ENCODE assay signal across 23 cellular contexts in genomic region chr10:71827828-71828227, GRCh38. TPM values are rescaled to one million over a fixed set of nuclear protein-coding genes. Genes with fewer than 3 reads are reported as not detected.
"Had no signal": no experiment of that assay in that cellular context is flagged by ENCODE, and none has a peak within 500 bp of the region (broad histone marks: within the 10 kb centered on the region; RNA-seq: fewer than 3 reads in every experiment).

No MANE protein-coding gene starts in this region.

- H3K9me3 Mint-ChIP-seq: naive thymus-derived CD8-positive, alpha-beta T cell; neural crest cell; stimulated activated memory B cell treated with anti-CD40 and anti-IgM and Interleukin-4, amounts not matched to agents 10 μg/mL and 1 μg/mL and 100 μg/mL, for 72 hours; stimulated activated naive CD8-positive, alpha-beta T cell treated with anti-CD3 and anti-CD28 coated beads, Interleukin-15, Interleukin-2, amounts not matched to agents 100 ng/mL and 50 ng/mL, for 24 hours had no signal

- H3K4me3 ChIP-seq: colonic mucosa, esophagus muscularis mucosa, gastrocnemius medialis, hepatocyte, mucosa of descending colon, ovary, right atrium auricular region, tibial artery, upper lobe of left lung, vagina had no signal

- H3K4me1 Mint-ChIP-seq: neural crest cell had no signal

- H3K9me3 ChIP-seq: colonic mucosa, esophagus muscularis mucosa, gastrocnemius medialis, mucosa of descending colon, ovary, right atrium auricular region, tibial artery, upper lobe of left lung, vagina had no signal

- H3K27me3 Mint-ChIP-seq: naive thymus-derived CD8-positive, alpha-beta T cell; stimulated activated memory B cell treated with anti-CD40 and anti-IgM and Interleukin-4, amounts not matched to agents 10 μg/mL and 1 μg/mL and 100 μg/mL, for 72 hours; stimulated activated naive CD8-positive, alpha-beta T cell treated with anti-CD3 and anti-CD28 coated beads, Interleukin-15, Interleukin-2, amounts not matched to agents 100 ng/mL and 50 ng/mL, for 24 hours had no signal

- H3K4me1 ChIP-seq: colonic mucosa, tibial artery had no signal

- DNase-seq: colonic mucosa; effector CD8-positive, alpha-beta T cell; gastrocnemius medialis; kidney; left colon; mesendoderm; mucosa of descending colon; naive thymus-derived CD8-positive, alpha-beta T cell; nucleus accumbens; ovary; stimulated activated CD4-positive, alpha-beta T cell treated with anti-CD3 and anti-CD28 coated beads, Interleukin-15, amount 100 ng/mL, for 24 hours; stimulated activated CD4-positive, alpha-beta T cell treated with anti-CD3 and anti-CD28 coated beads, Interleukin-1b, Interleukin-23, amount 100 ng/mL, for 48 hours; stimulated activated CD4-positive, alpha-beta T cell treated with anti-CD3 and anti-CD28 coated beads, Interleukin-4, amount 100 ng/mL, for 24 hours; tibial artery; upper lobe of left lung had no signal

- H3K27ac ChIP-seq: colonic mucosa, epithelial cell of prostate, esophagus muscularis mucosa, hepatocyte, ovary, right atrium auricular region, tibial artery, vagina had no signal

- H3K27ac Mint-ChIP-seq: naive thymus-derived CD8-positive, alpha-beta T cell; stimulated activated memory B cell treated with anti-CD40 and anti-IgM and Interleukin-4, amounts not matched to agents 10 μg/mL and 1 μg/mL and 100 μg/mL, for 72 hours; stimulated activated naive CD8-positive, alpha-beta T cell treated with anti-CD3 and anti-CD28 coated beads, Interleukin-15, Interleukin-2, amounts not matched to agents 100 ng/mL and 50 ng/mL, for 24 hours had no signal

- H3K27me3 ChIP-seq: colonic mucosa, esophagus muscularis mucosa, gastrocnemius medialis, hepatocyte, ovary, right atrium auricular region, tibial artery, upper lobe of left lung, vagina had no signal

- H3K4me3 Mint-ChIP-seq: naive thymus-derived CD8-positive, alpha-beta T cell; neural crest cell; stimulated activated memory B cell treated with anti-CD40 and anti-IgM and Interleukin-4, amounts not matched to agents 10 μg/mL and 1 μg/mL and 100 μg/mL, for 72 hours; stimulated activated naive CD8-positive, alpha-beta T cell treated with anti-CD3 and anti-CD28 coated beads, Interleukin-15, Interleukin-2, amounts not matched to agents 100 ng/mL and 50 ng/mL, for 24 hours had no signal

- ATAC-seq: gastrocnemius medialis; left colon; mucosa of descending colon; naive thymus-derived CD8-positive, alpha-beta T cell; stimulated activated memory B cell treated with anti-CD40 and anti-IgM and Interleukin-4, amounts not matched to agents 10 μg/mL and 1 μg/mL and 100 μg/mL, for 72 hours had no signal

RNA-seq across cellular contexts. Expression of gene VSIR, which starts 54.5 kb away (rescaled TPM):
- total RNA-seq: neural crest cell had no signal
